Comparison of ENCODE assay signal across 18 cellular contexts in genomic region chr15:73862276-73862675, GRCh38. TPM values are rescaled to one million over a fixed set of nuclear protein-coding genes. Genes with fewer than 3 reads are reported as not detected.
DNase-seq lines count a peak whose midpoint lies in the region; ATAC-seq and TF ChIP-seq lines count a peak whose summit lies in the region.
"Had no signal": no experiment of that assay in that cellular context is flagged by ENCODE, and none has a peak within 500 bp of the region (broad histone marks: within the 10 kb centered on the region; RNA-seq: fewer than 3 reads in every experiment).

No MANE protein-coding gene starts in this region.

- no peak overlapping the region for H3K9ac ChIP-seq in neural progenitor cell
- H3K9ac ChIP-seq: BLaER1 treated with 17β-estradiol and CSF1 and Interleukin-3, amounts not matched to agents 10 nM and 100 nM; GM23248 had no signal

- TF ChIP-seq CTCF in GM23338 (conservative IDR thresholded peaks at IDR 0.05; ENCODE audit: low read depth in 2 of 2) = no peak
- no peak for TF ChIP-seq CTCF in RWPE2 (IDR thresholded peaks at IDR 0.05; ENCODE audit: poor library complexity, severe bottlenecking)
- TF ChIP-seq CTCF in epithelial cell of esophagus (IDR thresholded peaks at IDR 0.05; ENCODE audit: insufficient read depth, low read depth, low read length, missing control alignments) = no peak
- TF ChIP-seq CTCF in neural progenitor cell (IDR thresholded peaks at IDR 0.05) = no peak
- no peak for TF ChIP-seq CTCF in progenitor cell of endocrine pancreas (IDR thresholded peaks at IDR 0.05; ENCODE audit: unreplicated experiment)

- peak overlapping the region; percentile 82 for H2AFZ ChIP-seq in GM23338
- H2AFZ ChIP-seq in neural progenitor cell (replicated peaks) = peak overlapping the region; percentile 95
- H2AFZ ChIP-seq: GM23248 had no signal

- H3K27ac Mint-ChIP-seq in GM23338 (peak overlapping the region; percentile 53; the same call in 1 of the 2 replicates), neural progenitor cell (no peak overlapping the region), progenitor cell of endocrine pancreas (no peak overlapping the region)
- H3K27ac Mint-ChIP-seq: CD4-positive, CD25-positive, alpha-beta regulatory T cell; IgD-negative memory B cell had no signal

- peak; percentile 16; the same call in 2 of the 3 replicates for ATAC-seq in GM23338
- no peak for ATAC-seq in RWPE2 (ENCODE audit: low read depth)
- no peak for ATAC-seq in GM21786 (IDR thresholded peaks at IDR 0.05; ENCODE audit: unreplicated experiment)
- ATAC-seq: HCT116 had no signal

- no peaks in the 10 kb centered on the region for H3K79me2 ChIP-seq in GM23338 (replicated peaks; ENCODE audit: insufficient read depth)
- no peaks in the 10 kb centered on the region for H3K79me2 ChIP-seq in neural progenitor cell (ENCODE audit: low read depth)

- H3K36me3 ChIP-seq in GM23338 (ENCODE audit: insufficient read depth) (no peaks in the 10 kb centered on the region), RWPE2 (ENCODE audit: low read depth) (no peaks in the 10 kb centered on the region), neural progenitor cell (no peaks in the 10 kb centered on the region), SJCRH30 (no peaks in the 10 kb centered on the region)
- H3K36me3 ChIP-seq: BLaER1 treated with 17β-estradiol and CSF1 and Interleukin-3, amounts not matched to agents 10 nM and 100 nM had no signal

- H3K4me2 ChIP-seq in GM23338 = 0 out of 2 replicates have a peak overlapping the region, but pooled peaks have one; percentile 14
- H3K4me2 ChIP-seq in neural progenitor cell = peak overlapping the region; percentile 33

- peak; percentile 33 for DNase-seq in GM23338 (ENCODE audit: low spot score)
- peak; percentile 22 for DNase-seq in RWPE2 (ENCODE audit: low spot score)
- DNase-seq in epithelial cell of esophagus (ENCODE audit: low read depth) = peak; percentile 20
- DNase-seq in neural progenitor cell (ENCODE audit: low spot score) = peak; percentile 18
- no peak for DNase-seq in SJCRH30
- no peak for DNase-seq in NCI-H187 (lab: John Stamatoyannopoulos, UW)
- DNase-seq in progenitor cell of endocrine pancreas (ENCODE audit: low spot score, unreplicated experiment) = no peak
- DNase-seq: ACHN; Calu3; CD4-positive, CD25-positive, alpha-beta regulatory T cell; DMS 273 treated with DMSO at 0.1 percent for 48 hours; GM23248 had no signal

- peaks cover 8% of the 10 kb centered on the region; the same call in 2 of the 3 replicates for H3K9me3 Mint-ChIP-seq in GM23338
- H3K9me3 Mint-ChIP-seq in neural progenitor cell = no peaks in the 10 kb centered on the region
- peaks cover 3% of the 10 kb centered on the region for H3K9me3 Mint-ChIP-seq in progenitor cell of endocrine pancreas (ENCODE audit: low read depth)

- H3K27ac ChIP-seq in GM23338 (ENCODE audit: low read depth) (no peak overlapping the region), RWPE2 (ENCODE audit: poor library complexity, severe bottlenecking) (no peak overlapping the region), neural progenitor cell (no peak overlapping the region), SJCRH30 (no peak overlapping the region)
- H3K27ac ChIP-seq: BLaER1 treated with 17β-estradiol and CSF1 and Interleukin-3, amounts not matched to agents 10 nM and 100 nM; GM23248 had no signal

- H3K9me3 ChIP-seq in RWPE2 (ENCODE audit: severe bottlenecking) (peaks cover 7% of the 10 kb centered on the region), neural progenitor cell (ENCODE audit: low read depth) (no peaks in the 10 kb centered on the region), SJCRH30 (replicated peaks) (no peaks in the 10 kb centered on the region; the same call in 1 of the 2 replicates)
- H3K9me3 ChIP-seq: BLaER1 treated with 17β-estradiol and CSF1 and Interleukin-3, amounts not matched to agents 10 nM and 100 nM had no signal

- H3K27me3 ChIP-seq in GM23338 (ENCODE audit: insufficient read depth) (no peaks in the 10 kb centered on the region), RWPE2 (ENCODE audit: insufficient read depth, poor library complexity, severe bottlenecking) (peaks cover 42% of the 10 kb centered on the region), neural progenitor cell (no peaks in the 10 kb centered on the region), SJCRH30 (peaks cover 3% of the 10 kb centered on the region)
- H3K27me3 ChIP-seq: BLaER1 treated with 17β-estradiol and CSF1 and Interleukin-3, amounts not matched to agents 10 nM and 100 nM had no signal

- H4K20me1 ChIP-seq in GM23338 (replicated peaks; ENCODE audit: insufficient read depth) (no peaks in the 10 kb centered on the region), neural progenitor cell (ENCODE audit: low read depth) (no peaks in the 10 kb centered on the region)
- H4K20me1 ChIP-seq: BLaER1 treated with 17β-estradiol and CSF1 and Interleukin-3, amounts not matched to agents 10 nM and 100 nM had no signal

- H3F3A ChIP-seq in GM23338 (replicated peaks; ENCODE audit: low read depth) (peaks cover 5% of the 10 kb centered on the region; the same call in 1 of the 2 replicates), neural progenitor cell (ENCODE audit: low read depth) (peaks cover 12% of the 10 kb centered on the region)

- no peak overlapping the region for H3K4me3 Mint-ChIP-seq in GM23338
- no peak overlapping the region for H3K4me3 Mint-ChIP-seq in neural progenitor cell
- H3K4me3 Mint-ChIP-seq in progenitor cell of endocrine pancreas (ENCODE audit: low read depth) = no peak overlapping the region
- H3K4me3 Mint-ChIP-seq: CD4-positive, CD25-positive, alpha-beta regulatory T cell; IgD-negative memory B cell had no signal

- peaks cover 12% of the 10 kb centered on the region for H3K27me3 Mint-ChIP-seq in GM23338 (ENCODE audit: insufficient read depth, low read depth, poor library complexity)
- peaks cover 13% of the 10 kb centered on the region for H3K27me3 Mint-ChIP-seq in neural progenitor cell (ENCODE audit: insufficient read depth, low read depth)
- peaks cover 40% of the 10 kb centered on the region for H3K27me3 Mint-ChIP-seq in progenitor cell of endocrine pancreas

- H3K4me1 ChIP-seq in GM23338 (ENCODE audit: insufficient read depth) (peaks cover 25% of the 10 kb centered on the region), RWPE2 (ENCODE audit: insufficient read depth, poor library complexity, severe bottlenecking) (peaks cover 3% of the 10 kb centered on the region), neural progenitor cell (peaks cover 11% of the 10 kb centered on the region), SJCRH30 (no peaks in the 10 kb centered on the region)

- H3K36me3 Mint-ChIP-seq in GM23338 (ENCODE audit: low read depth) (peaks cover 4% of the 10 kb centered on the region; the same call in 1 of the 3 replicates), neural progenitor cell (no peaks in the 10 kb centered on the region), progenitor cell of endocrine pancreas (ENCODE audit: insufficient read depth) (no peaks in the 10 kb centered on the region)
- H3K36me3 Mint-ChIP-seq: CD4-positive, CD25-positive, alpha-beta regulatory T cell; IgD-negative memory B cell had no signal

- H3K9me2 ChIP-seq in GM23338 (ENCODE audit: insufficient read depth) = 0 out of 2 replicates have a peak, but pooled peaks cover 5% of the 10 kb centered on the region

- H3K4me3 ChIP-seq in GM23338 = no peak overlapping the region
- H3K4me3 ChIP-seq in RWPE2 (ENCODE audit: severe bottlenecking) = no peak overlapping the region
- H3K4me3 ChIP-seq in epithelial cell of esophagus (ENCODE audit: low read length) = no peak overlapping the region
- no peak overlapping the region for H3K4me3 ChIP-seq in neural progenitor cell
- H3K4me3 ChIP-seq in SJCRH30 = no peak overlapping the region
- H3K4me3 ChIP-seq: BLaER1 treated with 17β-estradiol and CSF1 and Interleukin-3, amounts not matched to agents 10 nM and 100 nM; GM23248 had no signal

- H3K4me1 Mint-ChIP-seq in GM23338 (peaks cover 38% of the 10 kb centered on the region), neural progenitor cell (peaks cover 6% of the 10 kb centered on the region), progenitor cell of endocrine pancreas (ENCODE audit: low read depth) (peaks cover 7% of the 10 kb centered on the region)
- H3K4me1 Mint-ChIP-seq: IgD-negative memory B cell had no signal

TF ChIP-seq in GM23338, 12 proteins besides CTCF, POLR2A, EP300 and RAD21 (continues in another document):
- TF ChIP-seq EZH2 (IDR thresholded peaks at IDR 0.05; ENCODE audit: low read depth, unreplicated experiment) = no peak
- TF ChIP-seq ZNF114 (CRISPR knock-in tag; IDR thresholded peaks at IDR 0.05) = no peak
- TF ChIP-seq ZNF331 (CRISPR knock-in tag; IDR thresholded peaks at IDR 0.05; ENCODE audit: low read depth) = no peak
- TF ChIP-seq STAT1 (IDR thresholded peaks at IDR 0.05; ENCODE audit: unreplicated experiment) = no peak
- TF ChIP-seq CREB1 (CRISPR knock-in tag; IDR thresholded peaks at IDR 0.05; ENCODE audit: low read depth) = no peak
- no peak for TF ChIP-seq EZH2phosphoT487 (IDR thresholded peaks at IDR 0.05; ENCODE audit: unreplicated experiment)
- TF ChIP-seq JUNB (IDR thresholded peaks at IDR 0.05; ENCODE audit: unreplicated experiment) = no peak
- TF ChIP-seq ETS1 (IDR thresholded peaks at IDR 0.05) = no peak
- TF ChIP-seq POLR2AphosphoS5 (IDR thresholded peaks at IDR 0.05; ENCODE audit: low read depth) = no peak
- TF ChIP-seq NANOG (IDR thresholded peaks at IDR 0.05; ENCODE audit: borderline replicate concordance) = no peak

RNA-seq across cellular contexts. Expression of gene TBC1D21, which starts 11.1 kb away (rescaled TPM):
- total RNA-seq in GM23338 (2014; rRNA removed; shearing (Covaris generic)) = not detected in 2 replicates
- not detected in 2 replicates for polyA plus RNA-seq in GM23338 (2016; fragmentation: Nextera tagmentation; extraction: Ambion mirVana)
- total RNA-seq in neural progenitor cell (ENCODE audit: low replicate concordance) (not detected in 2 replicates), progenitor cell of endocrine pancreas (not detected in 2 replicates)
- not detected in 2 replicates for total RNA-seq in SJCRH30 (2014; rRNA removed; shearing (Covaris generic))
- total RNA-seq: A172; Calu3; CD4-positive, CD25-positive, alpha-beta regulatory T cell; Daoy; GM23248 had no signal
- polyA plus RNA-seq: CD4-positive, CD25-positive, alpha-beta regulatory T cell; GM23248; IgD-negative memory B cell had no signal

Comparison
In these comparisons a context has a peak if more than half of its experiments do, and no peak if none do; other contexts are left out.
1. DNase-seq: peak in GM23338 (single experiment), RWPE2 (single experiment), epithelial cell of esophagus (single experiment) and neural progenitor cell (single experiment); none in SJCRH30 (0 of 2), NCI-H187 (0 of 2) and progenitor cell of endocrine pancreas (single experiment).